ENCODE assay signal across 8 cellular contexts in genomic region chr15:85858586-85859375, GRCh38.
A peak's percentile ranks its signal among the peaks of the same experiment; 100 is the strongest.
DNase-seq lines count a peak whose midpoint lies in the region; ATAC-seq and TF ChIP-seq lines count a peak whose summit lies in the region.

No MANE protein-coding gene starts in this region.

- H3K4me3 ChIP-seq in GM12864 (ENCODE audit: low read depth, low read length): no peak overlapping the region
- no peak overlapping the region for H3K4me3 ChIP-seq in Loucy (ENCODE audit: low read length, poor library complexity, severe bottlenecking)
- no peak overlapping the region for H3K4me3 ChIP-seq in heart left ventricle
- no peak overlapping the region for H3K4me3 ChIP-seq in vagina

- no peak overlapping the region for H3K9ac ChIP-seq in H9 (ENCODE audit: extremely low read depth, insufficient read length, low read length)
- H3K9ac ChIP-seq in Loucy (ENCODE audit: low read depth, low read length, poor library complexity, severe bottlenecking): no peak overlapping the region

- H4K91ac ChIP-seq in H9 (ENCODE audit: insufficient read length, low read depth, low read length): no peak overlapping the region

- H2AFZ ChIP-seq in H9 (ENCODE audit: low read length) (no peak overlapping the region), Loucy (ENCODE audit: low read length) (peak overlapping the region; percentile 70; the same call in 1 of the 2 replicates)

- H3K4me2 ChIP-seq in H9 (ENCODE audit: insufficient read depth, insufficient read length, low read length) (peak overlapping the region; percentile 50), Loucy (ENCODE audit: low read depth, low read length, poor library complexity, severe bottlenecking) (no peak overlapping the region)

- peaks cover 20 to 27% of the 10 kb centered on the region in 2 experiments for H3K4me1 Mint-ChIP-seq in H9
- H3K4me1 Mint-ChIP-seq in activated naive CD4-positive, alpha-beta T cell treated with anti-CD3 and anti-CD28 coated beads, Interleukin-2, amount 50 U/mL, for 24 hours: peaks cover 4% of the 10 kb centered on the region
- no peaks in the 10 kb centered on the region for H3K4me1 Mint-ChIP-seq in progenitor cell of endocrine pancreas (ENCODE audit: low read depth)

- no peaks in the 10 kb centered on the region for H3F3A ChIP-seq in Loucy (ENCODE audit: low read depth)

- H3K23me2 ChIP-seq in H9 (ENCODE audit: insufficient read length, low read depth, low read length, poor library complexity, severe bottlenecking): no peaks in the 10 kb centered on the region

- peak overlapping the region; percentile 13 for H3K18ac ChIP-seq in H9 (ENCODE audit: insufficient read length, low read depth, low read length)

- no peak overlapping the region for H2BK120ac ChIP-seq in H9 (ENCODE audit: low read depth, low read length, poor library complexity, severe bottlenecking)

- no peak overlapping the region for H2BK12ac ChIP-seq in H9 (ENCODE audit: insufficient read length, low read depth, low read length)

- H3K36me3 ChIP-seq in Loucy (ENCODE audit: insufficient read depth, low read length) (no peaks in the 10 kb centered on the region), heart left ventricle (no peaks in the 10 kb centered on the region), vagina (no peaks in the 10 kb centered on the region)

- H4K8ac ChIP-seq in H9 (replicated peaks; ENCODE audit: insufficient read length, low read depth, low read length): no peak overlapping the region

- H3K4me1 ChIP-seq in H9 (ENCODE audit: insufficient read depth, low read length): no peaks in the 10 kb centered on the region
- no peaks in the 10 kb centered on the region for H3K4me1 ChIP-seq in Loucy (ENCODE audit: insufficient read depth, low read length, poor library complexity, severe bottlenecking)
- H3K4me1 ChIP-seq in heart left ventricle: no peaks in the 10 kb centered on the region
- peaks cover 7% of the 10 kb centered on the region for H3K4me1 ChIP-seq in vagina

- H3K27ac Mint-ChIP-seq in H9 (peak overlapping the region in 1 of 3 experiments; percentile 18; a peak in 1 of 7 replicates), progenitor cell of endocrine pancreas (no peak overlapping the region)
- peak overlapping the region; percentile 23 for H3K27ac Mint-ChIP-seq in activated naive CD4-positive, alpha-beta T cell treated with anti-CD3 and anti-CD28 coated beads, Interleukin-2, amount 50 U/mL, for 24 hours

- peak; percentile 90 for TF ChIP-seq CTCF in GM12864 (IDR thresholded peaks at IDR 0.05; ENCODE audit: low read depth, low read length, missing control alignments)
- peak; percentile 92 for TF ChIP-seq CTCF in H9 (conservative IDR thresholded peaks at IDR 0.05)
- TF ChIP-seq CTCF in Loucy (conservative IDR thresholded peaks at IDR 0.05; ENCODE audit: low read length): peak; percentile 85
- TF ChIP-seq CTCF in heart left ventricle (IDR thresholded peaks at IDR 0.05): peak; percentile 59 to 83 (median 74)
- peak; percentile 92 for TF ChIP-seq CTCF in progenitor cell of endocrine pancreas (IDR thresholded peaks at IDR 0.05; ENCODE audit: unreplicated experiment)
- TF ChIP-seq CTCF in vagina (IDR thresholded peaks at IDR 0.05): peak; percentile 46 to 71 (median 50)

- H3T11ph ChIP-seq in H9 (ENCODE audit: low read length): no peak overlapping the region

- no peaks in the 10 kb centered on the region for H3K27me3 ChIP-seq in H9 (ENCODE audit: insufficient read depth, low read length)
- H3K27me3 ChIP-seq in Loucy (ENCODE audit: insufficient read depth, low read length, poor library complexity, severe bottlenecking): no peaks in the 10 kb centered on the region
- peaks cover 0 to 38% (median 13%) of the 10 kb centered on the region in 9 donors for H3K27me3 ChIP-seq in heart left ventricle
- H3K27me3 ChIP-seq in vagina: no peaks in the 10 kb centered on the region

- H3K23ac ChIP-seq in H9 (ENCODE audit: insufficient read length, low read depth, low read length): no peak overlapping the region

- no peak overlapping the region for H2BK15ac ChIP-seq in H9 (ENCODE audit: low read depth, low read length)

- intact Hi-C loops in heart left ventricle (cut with DNase I): no loop called here
- intact Hi-C loops in vagina (cut with DNase I): no loop called here

- H3K9me3 ChIP-seq in H9 (ENCODE audit: control insufficient read depth, low read depth, low read length) (no peaks in the 10 kb centered on the region), Loucy (ENCODE audit: insufficient read depth, low read depth, low read length) (no peaks in the 10 kb centered on the region), heart left ventricle (no peaks in the 10 kb centered on the region), vagina (no peaks in the 10 kb centered on the region)

- H3K4me3 Mint-ChIP-seq in H9 (peak overlapping the region; percentile 63 to 74), progenitor cell of endocrine pancreas (ENCODE audit: low read depth) (peak overlapping the region; percentile 27)
- H3K4me3 Mint-ChIP-seq in activated naive CD4-positive, alpha-beta T cell treated with anti-CD3 and anti-CD28 coated beads, Interleukin-2, amount 50 U/mL, for 24 hours: no peak overlapping the region

- H3K79me1 ChIP-seq in H9 (ENCODE audit: insufficient read depth, low read depth, low read length, poor library complexity, severe bottlenecking): no peaks in the 10 kb centered on the region

- H3K36me3 Mint-ChIP-seq in H9 (ENCODE audit: insufficient read depth in 1 of 3, low read depth in 3 of 3): no peaks in the 10 kb centered on the region
- no peaks in the 10 kb centered on the region for H3K36me3 Mint-ChIP-seq in activated naive CD4-positive, alpha-beta T cell treated with anti-CD3 and anti-CD28 coated beads, Interleukin-2, amount 50 U/mL, for 24 hours
- no peaks in the 10 kb centered on the region for H3K36me3 Mint-ChIP-seq in progenitor cell of endocrine pancreas (ENCODE audit: insufficient read depth)

- H3K4ac ChIP-seq in H9 (ENCODE audit: low read depth, low read length): no peak overlapping the region

- H3K27me3 Mint-ChIP-seq in H9 (ENCODE audit: low read depth) (peaks cover 11% of the 10 kb centered on the region), progenitor cell of endocrine pancreas (peaks cover 34% of the 10 kb centered on the region)
- peaks cover 19% of the 10 kb centered on the region for H3K27me3 Mint-ChIP-seq in activated naive CD4-positive, alpha-beta T cell treated with anti-CD3 and anti-CD28 coated beads, Interleukin-2, amount 50 U/mL, for 24 hours

- no peaks in the 10 kb centered on the region for H3K79me2 ChIP-seq in H9 (ENCODE audit: insufficient read depth, low read length)
- H3K79me2 ChIP-seq in Loucy (ENCODE audit: insufficient read depth, low read length): no peaks in the 10 kb centered on the region

- no peak overlapping the region for H3K27ac ChIP-seq in H9 (ENCODE audit: insufficient read length, low read depth, low read length)
- H3K27ac ChIP-seq in heart left ventricle: no peak overlapping the region
- H3K27ac ChIP-seq in vagina: no peak overlapping the region

- ATAC-seq in SK-N-SH treated with all-trans-retinoic acid at 6 μM for 48 hours: peak; percentile 97
- peak; percentile 59 to 86 (median 72) for ATAC-seq in heart left ventricle

- no peak overlapping the region for H3K14ac ChIP-seq in H9 (ENCODE audit: insufficient read depth, low read length)

- H3K9me3 Mint-ChIP-seq in H9: no peaks in the 10 kb centered on the region
- H3K9me3 Mint-ChIP-seq in activated naive CD4-positive, alpha-beta T cell treated with anti-CD3 and anti-CD28 coated beads, Interleukin-2, amount 50 U/mL, for 24 hours: no peaks in the 10 kb centered on the region
- no peaks in the 10 kb centered on the region for H3K9me3 Mint-ChIP-seq in progenitor cell of endocrine pancreas (ENCODE audit: low read depth)

- TF ChIP-seq POLR2A in heart left ventricle (IDR thresholded peaks at IDR 0.05): no peak
- no peak for TF ChIP-seq POLR2A in vagina (IDR thresholded peaks at IDR 0.05)

- WGBS in H9 (ENCODE audit: extremely low coverage, insufficient read length, low lambda C conversion rate): no CpG with 5 or more reads among the region's 19 CpGs
- 9 to 12% (median 11%) methylated on average over 15 to 19 of the region's 19 CpGs for WGBS in heart left ventricle, 4 donors

- no peak overlapping the region for H4K5ac ChIP-seq in H9 (ENCODE audit: insufficient read length, low read depth, low read length)

- H3K9me2 ChIP-seq in Loucy (replicated peaks; ENCODE audit: low read depth, low read length): no peaks in the 10 kb centered on the region

- H4K20me1 ChIP-seq in H9 (ENCODE audit: control insufficient read depth, insufficient read depth, insufficient read length) (no peaks in the 10 kb centered on the region), Loucy (ENCODE audit: insufficient read depth, low read length, poor library complexity, severe bottlenecking) (no peaks in the 10 kb centered on the region)

- no peak overlapping the region for H2BK5ac ChIP-seq in H9 (ENCODE audit: insufficient read length, low read length)

- DNase-seq in GM12864 (ENCODE audit: low read depth): peak; percentile 34
- peak; percentile 84 for DNase-seq in H9
- peak; percentile 39 to 78 (median 58) for DNase-seq in heart left ventricle
- DNase-seq in progenitor cell of endocrine pancreas (ENCODE audit: low spot score, unreplicated experiment): peak; percentile 70
- DNase-seq in vagina (ENCODE audit: extremely low spot score in 2 of 2): no peak

- H2BK20ac ChIP-seq in H9 (ENCODE audit: low read depth, low read length, poor library complexity, severe bottlenecking): no peak overlapping the region

- no peak overlapping the region for H2AK5ac ChIP-seq in H9 (ENCODE audit: insufficient read length, low read length)

- no peak overlapping the region for H3K56ac ChIP-seq in H9 (ENCODE audit: insufficient read length, low read depth, low read length)

TF ChIP-seq in SK-N-SH treated with all-trans-retinoic acid at 6 μM for 48 hours, 23 proteins besides CTCF, POLR2A, EP300 and RAD21:
- TF ChIP-seq RARB (CRISPR knock-in tag; IDR thresholded peaks at IDR 0.05): no peak
- no peak for TF ChIP-seq ESRRG (CRISPR knock-in tag; IDR thresholded peaks at IDR 0.05)
- TF ChIP-seq SNAI2 (CRISPR knock-in tag; IDR thresholded peaks at IDR 0.05): no peak
- TF ChIP-seq GLIS3 (CRISPR knock-in tag; IDR thresholded peaks at IDR 0.05): no peak
TF ChIP-seq in SK-N-SH treated with all-trans-retinoic acid at 6 μM for 48 hours: peak in this region for 0.

Comparison
In these comparisons a context has a peak if more than half of its experiments do, and no peak if none do; other contexts are left out.
1. DNase-seq: peak in GM12864 (single experiment), H9 (single experiment), heart left ventricle (5 of 5) and progenitor cell of endocrine pancreas (single experiment); none in vagina (0 of 2).
2. Peak in every context shown above with its lines, with median percentiles within 50 percentile points of each other: CTCF ChIP-seq.